Comparison of ENCODE assay signal across 20 cellular contexts in genomic region chr4:143023519-143023918, GRCh38.
DNase-seq lines count a peak whose midpoint lies in the region; ATAC-seq, FAIRE-seq and TF ChIP-seq lines count a peak whose summit lies in the region.
"Had no signal": no experiment of that assay in that cellular context is flagged by ENCODE, and none has a peak within 500 bp of the region (broad histone marks: within the 10 kb centered on the region; RNA-seq: fewer than 3 reads in every experiment).

No MANE protein-coding gene starts in this region.

- intact Hi-C loops in body of pancreas (cut with DNase I), result no loop called here

- no peaks in the 10 kb centered on the region for H3K27me3 ChIP-seq in body of pancreas
- H3K27me3 ChIP-seq: uterus had no signal

- H3K9me3 ChIP-seq in A549, result no peaks in the 10 kb centered on the region; the same call in 2 of the 3 replicates
- no peaks in the 10 kb centered on the region for H3K9me3 ChIP-seq in body of pancreas
- H3K9me3 ChIP-seq: lower lobe of right lung, uterus had no signal

- DNase-seq in A549 (ENCODE audit: low read depth in 1 of 2, low spot score in 1 of 2), result no peak
- peak; percentile 31 for DNase-seq in NB4 (ENCODE audit: low read depth)
- no peak for DNase-seq in body of pancreas
- DNase-seq in HuH-7.5 (ENCODE audit: low spot score), result no peak
- DNase-seq in NCI-H2227 (lab: John Stamatoyannopoulos, UW; ENCODE audit: unreplicated experiment), result no peak
- DNase-seq: activated CD4-positive, alpha-beta T cell treated with anti-CD3 and anti-CD28 coated beads for 1 hour; CD8-positive, alpha-beta T cell; cortex of kidney; EL; immature natural killer cell; lower lobe of right lung; NCI-H187; NCI-H526 treated with DMSO at 0.1 percent for 48 hours; RPMI8226; uterus had no signal

- no peak overlapping the region for H3K27ac ChIP-seq in A549
- no peak overlapping the region for H3K27ac ChIP-seq in body of pancreas
- H3K27ac ChIP-seq: lower lobe of right lung, uterus had no signal

- H3K4me3 ChIP-seq in A549, result no peak overlapping the region
- no peak overlapping the region for H3K4me3 ChIP-seq in NB4 (ENCODE audit: low read depth, low read length)
- H3K4me3 ChIP-seq in body of pancreas, result no peak overlapping the region
- H3K4me3 ChIP-seq: lower lobe of right lung, smooth muscle cell, uterus had no signal

- H3K36me3 ChIP-seq in body of pancreas (replicated peaks in 1 of 2; ENCODE audit: insufficient read depth in 1 of 2, low read depth in 2 of 2), result no peaks in the 10 kb centered on the region
- H3K36me3 ChIP-seq: lower lobe of right lung, uterus had no signal

- CTCF ChIA-PET in A549 (lab: Yijun Ruan, JAX), result no interaction called here

- FAIRE-seq in A549 (lab: Jason Lieb, UNC), result no peak
- FAIRE-seq: astrocyte had no signal

- peak overlapping the region; percentile 4; the same call in 1 of the 3 replicates for H3K4me2 ChIP-seq in A549
- H3K4me2 ChIP-seq: smooth muscle cell had no signal

- no peak for TF ChIP-seq CTCF in A549 (IDR thresholded peaks at IDR 0.05)
- no peak for TF ChIP-seq CTCF in NB4 (IDR thresholded peaks at IDR 0.05; ENCODE audit: low read depth, low read length)
- no peak for TF ChIP-seq CTCF in body of pancreas (IDR thresholded peaks at IDR 0.05)

- TF ChIP-seq RAD21 in A549 (conservative IDR thresholded peaks at IDR 0.05 in 1 of 2, IDR thresholded peaks at IDR 0.05 in 1 of 2), result no peak

- POLR2A ChIA-PET in A549 (lab: Yijun Ruan, JAX), result no interaction called here

- TF ChIP-seq EP300 in A549 (IDR thresholded peaks at IDR 0.05), result no peak

- H3K4me1 ChIP-seq in A549 (peaks cover 9% of the 10 kb centered on the region; the same call in 1 of the 3 replicates), body of pancreas (no peaks in the 10 kb centered on the region)
- H3K4me1 ChIP-seq: lower lobe of right lung, uterus had no signal

- no peak for TF ChIP-seq POLR2A in A549 (IDR thresholded peaks at IDR 0.05; ENCODE audit: low read length)
- TF ChIP-seq POLR2A in NB4 (IDR thresholded peaks at IDR 0.05; ENCODE audit: extremely low read depth, insufficient read length), result no peak
- TF ChIP-seq POLR2A in body of pancreas (IDR thresholded peaks at IDR 0.05), result no peak

- no peak for ATAC-seq in A549
- ATAC-seq in GM19395 (IDR thresholded peaks at IDR 0.05; ENCODE audit: unreplicated experiment), result peak; percentile 44
- peak; percentile 34 for ATAC-seq in HG02981 (IDR thresholded peaks at IDR 0.05; ENCODE audit: unreplicated experiment)
- no peak for ATAC-seq in body of pancreas
- no peak for ATAC-seq in HG03135 (IDR thresholded peaks at IDR 0.05; ENCODE audit: unreplicated experiment)
- ATAC-seq: CD8-positive, alpha-beta T cell; lower lobe of right lung had no signal

TF ChIP-seq in A549, 52 proteins besides CTCF, POLR2A, EP300 and RAD21:
- TF ChIP-seq, protein P1, sequence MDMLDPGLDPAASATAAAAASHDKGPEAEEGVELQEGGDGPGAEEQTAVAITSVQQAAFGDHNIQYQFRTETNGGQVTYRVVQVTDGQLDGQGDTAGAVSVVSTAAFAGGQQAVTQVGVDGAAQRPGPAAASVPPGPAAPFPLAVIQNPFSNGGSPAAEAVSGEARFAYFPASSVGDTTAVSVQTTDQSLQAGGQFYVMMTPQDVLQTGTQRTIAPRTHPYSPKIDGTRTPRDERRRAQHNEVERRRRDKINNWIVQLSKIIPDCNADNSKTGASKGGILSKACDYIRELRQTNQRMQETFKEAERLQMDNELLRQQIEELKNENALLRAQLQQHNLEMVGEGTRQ (IDR thresholded peaks at IDR 0.05), result no peak
- no peak for TF ChIP-seq FOSB (CRISPR knock-in tag; IDR thresholded peaks at IDR 0.05)
TF ChIP-seq in A549: peak in this region for 0.

Comparison
In these comparisons a context has a peak if more than half of its experiments do, and no peak if none do; other contexts are left out.
1. ATAC-seq: peak in GM19395 (single experiment) and HG02981 (single experiment); none in A549 (0 of 2), body of pancreas (single experiment) and HG03135 (single experiment).